20 cellular contexts compared by ENCODE assay signal in the genomic region with DNA sequence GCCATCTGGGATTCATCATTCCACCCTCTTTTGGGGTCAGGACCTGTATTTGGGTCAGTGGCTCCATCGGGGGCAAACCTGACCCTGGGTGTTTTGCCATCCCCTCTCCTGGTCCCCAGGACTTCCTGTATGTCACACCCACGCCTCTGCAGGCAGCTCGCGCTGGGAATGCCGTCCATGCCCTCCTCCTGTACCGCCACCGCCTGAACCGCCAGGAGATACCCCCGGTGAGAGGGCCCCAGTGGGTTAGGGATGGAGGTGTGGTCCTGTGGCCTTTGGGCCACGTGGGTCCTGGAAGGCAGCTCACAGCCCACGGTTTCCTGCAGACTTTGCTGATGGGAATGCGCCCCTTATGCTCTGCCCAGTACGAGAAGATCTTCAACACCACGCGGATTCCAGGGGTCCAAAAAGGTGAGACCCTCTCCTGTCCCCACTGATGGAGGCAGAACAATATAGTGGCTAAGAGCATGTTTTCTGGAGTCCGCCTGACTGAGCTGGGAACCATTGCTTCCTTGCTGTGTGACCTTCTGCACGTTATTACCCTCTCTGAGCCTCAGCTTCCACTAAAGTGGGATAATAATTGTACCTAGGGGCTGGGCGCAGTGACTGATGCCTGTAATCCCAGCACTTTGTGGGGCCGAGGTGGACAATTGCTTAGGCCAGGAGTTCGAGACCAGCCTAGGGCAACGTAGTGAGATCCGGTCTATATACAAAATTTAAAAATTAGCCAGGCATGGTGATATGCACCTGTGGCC. TPM values are rescaled to one million over a fixed set of nuclear protein-coding genes. Genes with fewer than 3 reads are reported as not detected.
DNase-seq lines count a peak whose midpoint lies in the region; ATAC-seq, FAIRE-seq and TF ChIP-seq lines count a peak whose summit lies in the region.
"Had no signal": no experiment of that assay in that cellular context is flagged by ENCODE, and none has a peak within 500 bp of the region (broad histone marks: within the 10 kb centered on the region; RNA-seq: fewer than 3 reads in every experiment).

No MANE protein-coding gene starts in this region.

- no peak for TF ChIP-seq CTCF in HEK293 (tag by site-specific recombination; IDR thresholded peaks at IDR 0.05)
- no peak for TF ChIP-seq CTCF in K562 (IDR thresholded peaks at IDR 0.05 in 2 of 3, conservative IDR thresholded peaks at IDR 0.05 in 1 of 3; ENCODE audit: insufficient read depth in 2 of 3, low read depth in 1 of 3, low read length in 3 of 3)
- TF ChIP-seq CTCF in osteoblast (IDR thresholded peaks at IDR 0.05; ENCODE audit: extremely low read depth, low read depth, low read length), result no peak
- TF ChIP-seq CTCF in GM13977 (IDR thresholded peaks at IDR 0.05; ENCODE audit: extremely low read depth, insufficient read depth, missing control alignments), result no peak

- H3K4me1 ChIP-seq in HEK293 (ENCODE audit: control insufficient read depth, insufficient read depth, low read length), result no peaks in the 10 kb centered on the region
- H3K4me1 ChIP-seq in K562 (replicated peaks in 1 of 2; ENCODE audit: control insufficient read depth in 2 of 2, insufficient read depth in 2 of 2, low read length in 2 of 2), result peaks cover 10 to 23% of the 10 kb centered on the region in 2 experiments; a peak in 4 of 5 replicates
- no peaks in the 10 kb centered on the region for H3K4me1 ChIP-seq in osteoblast (ENCODE audit: insufficient read depth, low read length)
- H3K4me1 ChIP-seq: BLaER1, Caco-2 had no signal

- WGBS in K562 (ENCODE audit: insufficient coverage, low coverage, missing lambda C conversion rate), result 73% methylated on average over 21 of the region's 22 CpGs

- H4K20me1 ChIP-seq in K562 (replicated peaks; ENCODE audit: control insufficient read depth, insufficient read depth, low read length) (no peaks in the 10 kb centered on the region), osteoblast (ENCODE audit: insufficient read depth, low read length) (no peaks in the 10 kb centered on the region)
- H4K20me1 ChIP-seq: BLaER1 had no signal

- FAIRE-seq in K562 (lab: Jason Lieb, UNC), result no peak
- FAIRE-seq: G401.6, GM12892, GM19239, H1 had no signal

- H3K4me2 ChIP-seq in K562 (ENCODE audit: insufficient read depth, low read length) (no peak overlapping the region), osteoblast (ENCODE audit: insufficient read depth, low read length) (no peak overlapping the region)
- H3K4me2 ChIP-seq: BLaER1 had no signal

- no peak for TF ChIP-seq POLR2A in K562 (conservative IDR thresholded peaks at IDR 0.05)

- H3K9me1 ChIP-seq in K562 (ENCODE audit: control insufficient read depth, insufficient read depth, low read length), result no peaks in the 10 kb centered on the region

- no peak for TF ChIP-seq RAD21 in K562 (CRISPR knock-in tag; conservative IDR thresholded peaks at IDR 0.05 in 1 of 2, IDR thresholded peaks at IDR 0.05 in 1 of 2)

- no peak overlapping the region; a peak in 1 of 4 replicates for H3K9ac ChIP-seq in K562 (ENCODE audit: insufficient read depth in 1 of 2, low read depth in 2 of 2, low read length in 2 of 2)
- H3K9ac ChIP-seq: BLaER1, GM23248 had no signal

- in situ Hi-C loops in K562 (cut with MboI), result no loop called here
- in situ Hi-C loops in GM13977 (cut with MboI; ENCODE audit: low pct_unique_long_range_greater_than_20kb, low sequenced_read_pairs, unreplicated experiment), result no loop called here

- H3K79me2 ChIP-seq in K562 (ENCODE audit: control insufficient read depth, insufficient read depth, low read length) (no peaks in the 10 kb centered on the region), osteoblast (ENCODE audit: insufficient read depth, low read length) (no peaks in the 10 kb centered on the region)

- H3K27ac ChIP-seq in HEK293 (ENCODE audit: extremely low read depth, low read depth, low read length) (no peak overlapping the region), K562 (ENCODE audit: extremely low read depth, low read depth, low read length) (no peak overlapping the region), osteoblast (ENCODE audit: low read depth, low read length) (no peak overlapping the region)
- H3K27ac ChIP-seq: BLaER1, C4-2B, GM23248 had no signal

- no peaks in the 10 kb centered on the region for H3K9me3 ChIP-seq in HEK293 (ENCODE audit: control insufficient read depth, insufficient read depth, low read depth, low read length)
- no peaks in the 10 kb centered on the region for H3K9me3 ChIP-seq in K562 (replicated peaks; ENCODE audit: control insufficient read depth, insufficient read depth, low read depth, low read length)
- H3K9me3 ChIP-seq in osteoblast (ENCODE audit: low read depth, low read length), result no peaks in the 10 kb centered on the region
- H3K9me3 ChIP-seq: BLaER1, Caco-2 had no signal

- DNase-seq in K562 (ENCODE audit: extremely low read depth in 1 of 4, low spot score in 3 of 4) (no peak), osteoblast (ENCODE audit: insufficient read length, low spot score, missing footprints) (peak; percentile 35), medulla oblongata (ENCODE audit: extremely low spot score) (no peak), GM13977 (ENCODE audit: low spot score) (no peak), NCI-H345 treated with DMSO at 0.1 percent for 48 hours (lab: John Stamatoyannopoulos, UW; ENCODE audit: unreplicated experiment) (no peak)
- DNase-seq: Caco-2; CD4-positive, CD25-positive, alpha-beta regulatory T cell; CD8-positive, alpha-beta T cell; DMS153; DND-41; GM23248; H7; HCEC 1CT had no signal

- H3K4me3 ChIP-seq in HEK293 (ENCODE audit: low read depth, low read length), result no peak overlapping the region
- no peak overlapping the region for H3K4me3 ChIP-seq in K562
- H3K4me3 ChIP-seq in osteoblast (ENCODE audit: insufficient read depth, low read length), result no peak overlapping the region
- H3K4me3 ChIP-seq: BLaER1, GM23248 had no signal

- CTCF ChIA-PET in HEK293 (lab: Yijun Ruan, JAX), result interaction anchor here (0.6 to 2.0 kb wide), 2 partner anchors 24 to 41 kb away, joined by 3 to 6 read pairs; no protein-coding TSS in a partner anchor
- CTCF ChIA-PET in K562 (lab: Yijun Ruan, JAX; ENCODE audit: low intra/inter-chr PET ratio), result no interaction called here

- H3K36me3 ChIP-seq in HEK293 (ENCODE audit: control insufficient read depth in 2 of 2, insufficient read depth in 1 of 2, low read length in 2 of 2), result no peaks in the 10 kb centered on the region; a peak in 1 of 3 replicates
- no peaks in the 10 kb centered on the region for H3K36me3 ChIP-seq in K562 (ENCODE audit: control insufficient read depth, insufficient read depth, low read length)
- H3K36me3 ChIP-seq in osteoblast (ENCODE audit: insufficient read depth, low read length), result no peaks in the 10 kb centered on the region
- H3K36me3 ChIP-seq: BLaER1 had no signal

- no peak for TF ChIP-seq EP300 in K562 (IDR thresholded peaks at IDR 0.05; ENCODE audit: low read length)

- BruUV-seq in K562 (replicated peaks; lab: Mats Ljungman, UMichigan), result no TSS peak

- ATAC-seq in K562, result no peak
- ATAC-seq: CD8-positive, alpha-beta T cell had no signal

- intact Hi-C loops in K562 (cut with micrococcal nuclease), result no loop called here

- POLR2A ChIA-PET in HEK293 (lab: Yijun Ruan, JAX), result no interaction called here
- POLR2A ChIA-PET in K562 (lab: Yijun Ruan, JAX), result interaction anchor here (1.4 kb wide), 1 partner anchor 11 kb away, joined by 3 read pairs; no protein-coding TSS in a partner anchor

- H2AFZ ChIP-seq in K562 (ENCODE audit: low read depth, low read length) (no peak overlapping the region), osteoblast (ENCODE audit: low read length) (no peak overlapping the region)
- H2AFZ ChIP-seq: GM23248 had no signal

- H3K27me3 ChIP-seq in K562 (ENCODE audit: control insufficient read depth in 2 of 2, insufficient read depth in 2 of 2, low read length in 2 of 2), result no peaks in the 10 kb centered on the region
- H3K27me3 ChIP-seq in osteoblast (ENCODE audit: insufficient read depth, low read length), result no peaks in the 10 kb centered on the region
- H3K27me3 ChIP-seq: BLaER1 had no signal

RNA-seq across cellular contexts. Expression of a gene that starts 14.1 kb away (rescaled TPM):
- 2.6 and 5.2 TPM in 2 replicates for total RNA-seq in K562 (2011; cell fraction: chromatin; rRNA removed; ENCODE audit: low replicate concordance)
- 3.6 and 3.7 TPM in 2 replicates for total RNA-seq in K562 (2011; cell fraction: nucleolus; rRNA removed)
- total RNA-seq in K562 (2011; cell fraction: nucleoplasm; rRNA removed), result 1.8 and 3.9 TPM in 2 replicates
- 2.5 and 2.7 TPM in 2 replicates for total RNA-seq in K562 (2014; rRNA removed)
- 1.9 and 3.0 TPM in 2 replicates for total RNA-seq in K562 (2014; rRNA removed; fragmentation: Illumina TruSeq; extraction: Trizol)
- 2.1 and 2.8 TPM in 2 replicates for total RNA-seq in K562 (2015; rRNA removed; fragmentation: Illumina TruSeq; extraction: Trizol)
- total RNA-seq in K562 (2021), result 3.1 and 4.4 TPM in 2 replicates
- 1.9 and 3.6 TPM in 2 replicates for polyA plus RNA-seq in K562 (2011; rRNA removed)
- polyA plus RNA-seq in K562 (2011; cell fraction: cytosol; rRNA removed), result 4.7 and 7.4 TPM in 2 replicates
- polyA plus RNA-seq in K562 (2011; cell fraction: nucleus; rRNA removed), result 3.6 and 4.2 TPM in 2 replicates
- 5.1 and 6.1 TPM in 2 replicates for polyA plus RNA-seq in K562 (2012)
- 4.8 and 5.1 TPM in 2 replicates for polyA plus RNA-seq in K562 (2014; fragmentation: Illumina TruSeq; extraction: Trizol)
- 10 to 100 TPM; 11.5 to 12.3 TPM for polyA plus RNA-seq in K562 (2014; fragmentation: Nextera tagmentation; extraction: Ambion mirVana)
- 2.1 and 4.0 TPM in 2 replicates for polyA plus RNA-seq in K562 (2014; rRNA removed)
- 0.53 and 0.96 TPM in 2 replicates for polyA minus RNA-seq in K562 (2011; rRNA and poly(A)+ RNA removed)
- polyA minus RNA-seq in K562 (2011; cell fraction: cytosol; rRNA and poly(A)+ RNA removed), result not detected in 2 replicates
- polyA minus RNA-seq in K562 (2011; cell fraction: nucleus; rRNA and poly(A)+ RNA removed), result 0.27 and 2.1 TPM in 2 replicates
- 10.9 and 17.0 TPM in 2 replicates for total RNA-seq in osteoblast

RNA-seq across cellular contexts. Expression of a gene that starts 15.7 kb away (rescaled TPM):
- 13.0 and 50.8 TPM in 2 replicates for total RNA-seq in K562 (2011; cell fraction: chromatin; rRNA removed; ENCODE audit: low replicate concordance)
- 29.6 and 33.4 TPM in 2 replicates for total RNA-seq in K562 (2011; cell fraction: nucleolus; rRNA removed)
- 21.0 and 23.9 TPM in 2 replicates for total RNA-seq in K562 (2011; cell fraction: nucleoplasm; rRNA removed)
- 2.4 and 2.7 TPM in 2 replicates for total RNA-seq in K562 (2014; rRNA removed)
- 0.32 and 0.47 TPM in 2 replicates for total RNA-seq in K562 (2014; rRNA removed; fragmentation: Illumina TruSeq; extraction: Trizol)
- total RNA-seq in K562 (2015; rRNA removed; fragmentation: Illumina TruSeq; extraction: Trizol), result 1.9 and 2.4 TPM in 2 replicates
- 5.4 and 7.0 TPM in 2 replicates for total RNA-seq in K562 (2021)
- 1.3 and 2.2 TPM in 2 replicates for polyA plus RNA-seq in K562 (2011; rRNA removed)
- 1.8 and 4.7 TPM in 2 replicates for polyA plus RNA-seq in K562 (2011; cell fraction: cytosol; rRNA removed)
- 24.4 and 55.5 TPM in 2 replicates for polyA plus RNA-seq in K562 (2011; cell fraction: nucleus; rRNA removed)
- polyA plus RNA-seq in K562 (2012), result 3.6 and 4.4 TPM in 2 replicates
- polyA plus RNA-seq in K562 (2014; fragmentation: Illumina TruSeq; extraction: Trizol), result 2.1 and 2.7 TPM in 2 replicates
- polyA plus RNA-seq in K562 (2014; fragmentation: Nextera tagmentation; extraction: Ambion mirVana), result under 1 TPM in 1 of 2 experiments, not detected in 1; 0.13 TPM
- polyA plus RNA-seq in K562 (2014; rRNA removed), result 5.7 and 8.4 TPM in 2 replicates
- 0.15 and 0.60 TPM in 2 replicates for polyA minus RNA-seq in K562 (2011; rRNA and poly(A)+ RNA removed)
- polyA minus RNA-seq in K562 (2011; cell fraction: cytosol; rRNA and poly(A)+ RNA removed), result 1.0 and 1.3 TPM in 2 replicates
- 6.1 and 6.9 TPM in 2 replicates for polyA minus RNA-seq in K562 (2011; cell fraction: nucleus; rRNA and poly(A)+ RNA removed)
- total RNA-seq in osteoblast, result under 0.01 and 0.29 TPM in 2 replicates
- total RNA-seq: GM23248 had no signal

RNA-seq across cellular contexts. Expression of a gene that starts 28.0 kb away (rescaled TPM):
- total RNA-seq in K562 (2011; cell fraction: chromatin; rRNA removed; ENCODE audit: low replicate concordance), result 329 and 693 TPM in 2 replicates
- total RNA-seq in K562 (2011; cell fraction: nucleolus; rRNA removed), result 420 and 469 TPM in 2 replicates
- 336 and 338 TPM in 2 replicates for total RNA-seq in K562 (2011; cell fraction: nucleoplasm; rRNA removed)
- total RNA-seq in K562 (2014; rRNA removed) (371 and 483 TPM in 2 replicates), K562 (2014; rRNA removed; fragmentation: Illumina TruSeq; extraction: Trizol) (132 and 169 TPM in 2 replicates), K562 (2015; rRNA removed; fragmentation: Illumina TruSeq; extraction: Trizol) (326 and 337 TPM in 2 replicates), K562 (2021) (324 and 326 TPM in 2 replicates), osteoblast (199 and 208 TPM in 2 replicates)
- polyA plus RNA-seq in K562 (2011; rRNA removed) (407 and 436 TPM in 2 replicates), K562 (2014; fragmentation: Illumina TruSeq; extraction: Trizol) (446 and 465 TPM in 2 replicates), K562 (2014; fragmentation: Nextera tagmentation; extraction: Ambion mirVana) (10 to 100 TPM; 13.3 to 74.0 TPM), K562 (2014; rRNA removed) (464 and 510 TPM in 2 replicates)
- polyA plus RNA-seq in K562 (2011; cell fraction: cytosol; rRNA removed), result 562 and 863 TPM in 2 replicates
- polyA plus RNA-seq in K562 (2011; cell fraction: nucleus; rRNA removed), result 575 and 667 TPM in 2 replicates
- polyA plus RNA-seq in K562 (2012), result 194 and 423 TPM in 2 replicates
- 337 and 429 TPM in 2 replicates for polyA minus RNA-seq in K562 (2011; rRNA and poly(A)+ RNA removed)
- 187 and 188 TPM in 2 replicates for polyA minus RNA-seq in K562 (2011; cell fraction: cytosol; rRNA and poly(A)+ RNA removed)
- polyA minus RNA-seq in K562 (2011; cell fraction: nucleus; rRNA and poly(A)+ RNA removed), result 171 and 244 TPM in 2 replicates

RNA-seq across cellular contexts. Expression of a gene that starts 39.3 kb away (rescaled TPM):
- total RNA-seq in K562 (2011; cell fraction: chromatin; rRNA removed; ENCODE audit: low replicate concordance), result 31.5 and 83.3 TPM in 2 replicates
- total RNA-seq in K562 (2011; cell fraction: nucleolus; rRNA removed), result 79.4 and 85.7 TPM in 2 replicates
- total RNA-seq in K562 (2011; cell fraction: nucleoplasm; rRNA removed), result 47.0 and 50.7 TPM in 2 replicates
- total RNA-seq in K562 (2014; rRNA removed), result 128 and 169 TPM in 2 replicates
- 17.0 and 18.8 TPM in 2 replicates for total RNA-seq in K562 (2014; rRNA removed; fragmentation: Illumina TruSeq; extraction: Trizol)
- total RNA-seq in K562 (2015; rRNA removed; fragmentation: Illumina TruSeq; extraction: Trizol), result 26.5 and 29.4 TPM in 2 replicates
- total RNA-seq in K562 (2021), result 183 and 185 TPM in 2 replicates
- 81.2 and 95.3 TPM in 2 replicates for polyA plus RNA-seq in K562 (2011; rRNA removed)
- polyA plus RNA-seq in K562 (2011; cell fraction: cytosol; rRNA removed), result 132 and 350 TPM in 2 replicates
- 132 and 212 TPM in 2 replicates for polyA plus RNA-seq in K562 (2011; cell fraction: nucleus; rRNA removed)
- polyA plus RNA-seq in K562 (2012), result 164 and 177 TPM in 2 replicates
- 85.6 and 184 TPM in 2 replicates for polyA plus RNA-seq in K562 (2014; fragmentation: Illumina TruSeq; extraction: Trizol)
- 1 to 10 TPM; 7.4 to 7.5 TPM for polyA plus RNA-seq in K562 (2014; fragmentation: Nextera tagmentation; extraction: Ambion mirVana)
- 263 and 282 TPM in 2 replicates for polyA plus RNA-seq in K562 (2014; rRNA removed)
- 8.8 and 10.7 TPM in 2 replicates for polyA minus RNA-seq in K562 (2011; rRNA and poly(A)+ RNA removed)
- polyA minus RNA-seq in K562 (2011; cell fraction: cytosol; rRNA and poly(A)+ RNA removed), result 29.2 and 36.0 TPM in 2 replicates
- 22.6 and 24.0 TPM in 2 replicates for polyA minus RNA-seq in K562 (2011; cell fraction: nucleus; rRNA and poly(A)+ RNA removed)
- 4.4 and 5.1 TPM in 2 replicates for total RNA-seq in osteoblast

RNA-seq across cellular contexts. Expression of a gene that starts 39.4 kb away (rescaled TPM):
- 63.4 and 152 TPM in 2 replicates for total RNA-seq in K562 (2011; cell fraction: chromatin; rRNA removed; ENCODE audit: low replicate concordance)
- total RNA-seq in K562 (2011; cell fraction: nucleolus; rRNA removed), result 90.7 and 93.9 TPM in 2 replicates
- 78.8 and 106 TPM in 2 replicates for total RNA-seq in K562 (2011; cell fraction: nucleoplasm; rRNA removed)
- 113 and 160 TPM in 2 replicates for total RNA-seq in K562 (2014; rRNA removed)
- 28.5 and 40.9 TPM in 2 replicates for total RNA-seq in K562 (2014; rRNA removed; fragmentation: Illumina TruSeq; extraction: Trizol)
- 64.0 and 65.4 TPM in 2 replicates for total RNA-seq in K562 (2015; rRNA removed; fragmentation: Illumina TruSeq; extraction: Trizol)
- total RNA-seq in K562 (2021), result 125 and 132 TPM in 2 replicates
- 54.5 and 66.4 TPM in 2 replicates for polyA plus RNA-seq in K562 (2011; rRNA removed)
- polyA plus RNA-seq in K562 (2011; cell fraction: cytosol; rRNA removed), result 56.8 and 134 TPM in 2 replicates
- polyA plus RNA-seq in K562 (2011; cell fraction: nucleus; rRNA removed), result 106 and 215 TPM in 2 replicates
- 119 and 139 TPM in 2 replicates for polyA plus RNA-seq in K562 (2012)
- 118 and 119 TPM in 2 replicates for polyA plus RNA-seq in K562 (2014; fragmentation: Illumina TruSeq; extraction: Trizol)
- polyA plus RNA-seq in K562 (2014; fragmentation: Nextera tagmentation; extraction: Ambion mirVana), result 10 to 100 TPM in 1 of 2 experiments, 1 to 10 TPM in 1; 7.5 to 11.6 TPM
- 118 and 145 TPM in 2 replicates for polyA plus RNA-seq in K562 (2014; rRNA removed)
- 11.1 and 16.9 TPM in 2 replicates for polyA minus RNA-seq in K562 (2011; rRNA and poly(A)+ RNA removed)
- 36.4 and 44.4 TPM in 2 replicates for polyA minus RNA-seq in K562 (2011; cell fraction: cytosol; rRNA and poly(A)+ RNA removed)
- 13.9 and 17.5 TPM in 2 replicates for polyA minus RNA-seq in K562 (2011; cell fraction: nucleus; rRNA and poly(A)+ RNA removed)
- total RNA-seq in osteoblast, result 48.5 and 54.2 TPM in 2 replicates
